14 cellular contexts compared by ENCODE assay signal in genomic region chr7:17370901-17371550, GRCh38.
A peak's percentile ranks its signal among the peaks of the same experiment; 100 is the strongest.
DNase-seq lines count a peak whose midpoint lies in the region; ATAC-seq and TF ChIP-seq lines count a peak whose summit lies in the region.
"Had no signal": no experiment of that assay in that cellular context is flagged by ENCODE, and none has a peak within 500 bp of the region (broad histone marks: within the 10 kb centered on the region; RNA-seq: fewer than 3 reads in every experiment).

No MANE protein-coding gene starts in this region.

- peaks cover 30% of the 10 kb centered on the region for H3K4me1 ChIP-seq in foreskin keratinocyte
- H3K4me1 ChIP-seq in transverse colon = peaks cover 0 to 17% (median 13%) of the 10 kb centered on the region in 4 donors
- H3K4me1 ChIP-seq: prostate gland had no signal

- H3K9me3 ChIP-seq in transverse colon = no peaks in the 10 kb centered on the region
- H3K9me3 ChIP-seq: prostate gland, uterus had no signal

- no peak overlapping the region for H3K4me3 ChIP-seq in transverse colon
- H3K4me3 ChIP-seq: prostate gland, uterus had no signal

- H3K27ac ChIP-seq in foreskin keratinocyte (peak overlapping the region; percentile 58), transverse colon (peak overlapping the region; percentile 45 to 69 (median 55))
- H3K27ac ChIP-seq: prostate gland, WERI-Rb-1 had no signal

- WGBS in transverse colon (ENCODE audit: low coverage in 1 of 2), 2 donors = 89 to 96% methylated on average over 3 of the region's 3 CpGs

- ATAC-seq in SK-N-SH treated with all-trans-retinoic acid at 6 μM for 48 hours (peak; percentile 31), foreskin keratinocyte (no peak), HG02798 (IDR thresholded peaks at IDR 0.05; ENCODE audit: poor library complexity, unreplicated experiment) (no peak), GM21423 (IDR thresholded peaks at IDR 0.05; ENCODE audit: unreplicated experiment) (no peak)
- no peak for ATAC-seq in activated CD8-positive, alpha-beta memory T cell treated with anti-CD3 and anti-CD28 coated beads, Interleukin-2, amount 10 ng/mL, durations not matched to agents 7 days and 5 days
- ATAC-seq: left colon had no signal

- H3K9me3 Mint-ChIP-seq in activated CD8-positive, alpha-beta memory T cell treated with anti-CD3 and anti-CD28 coated beads, Interleukin-2, amount 10 ng/mL, durations not matched to agents 7 days and 5 days (ENCODE audit: low read depth) = no peaks in the 10 kb centered on the region

- CTCF ChIA-PET in activated CD8-positive, alpha-beta memory T cell treated with anti-CD3 and anti-CD28 coated beads, Interleukin-2, amount 10 ng/mL, durations not matched to agents 7 days and 5 days (lab: Charles Lee) = no interaction called here

- TF ChIP-seq CTCF in foreskin keratinocyte (conservative IDR thresholded peaks at IDR 0.05) (no peak), transverse colon (IDR thresholded peaks at IDR 0.05) (no peak)

- no peak overlapping the region for H3K4me3 Mint-ChIP-seq in activated CD8-positive, alpha-beta memory T cell treated with anti-CD3 and anti-CD28 coated beads, Interleukin-2, amount 10 ng/mL, durations not matched to agents 7 days and 5 days

- no peak for TF ChIP-seq EP300 in transverse colon (IDR thresholded peaks at IDR 0.05; ENCODE audit: low read depth)

- in situ Hi-C loops in transverse colon (cut with MboI; ENCODE audit: low pct_ligation_motif_present in 1 of 4, low pct_unique_long_range_greater_than_20kb in 1 of 4, low sequenced_read_pairs in 3 of 4) = no loop called here

- no peak overlapping the region for H3K27ac Mint-ChIP-seq in activated CD8-positive, alpha-beta memory T cell treated with anti-CD3 and anti-CD28 coated beads, Interleukin-2, amount 10 ng/mL, durations not matched to agents 7 days and 5 days

- H3K36me3 ChIP-seq in transverse colon = no peaks in the 10 kb centered on the region
- H3K36me3 ChIP-seq: prostate gland, uterus, WERI-Rb-1 had no signal

- H3K27me3 ChIP-seq in foreskin keratinocyte (no peaks in the 10 kb centered on the region), transverse colon (no peaks in the 10 kb centered on the region)
- H3K27me3 ChIP-seq: uterus had no signal

- peak; percentile 17 for DNase-seq in HS-27A (ENCODE audit: low read depth)
- DNase-seq in foreskin keratinocyte = peak in 1 of 2 donors; percentile 20
- no peak for DNase-seq in transverse colon
- no peak for DNase-seq in activated CD8-positive, alpha-beta memory T cell treated with anti-CD3 and anti-CD28 coated beads, Interleukin-2, amount 10 ng/mL, durations not matched to agents 7 days and 5 days
- DNase-seq: activated T-cell treated with anti-CD3 and anti-CD28 coated beads, Interleukin-2, amount 50 U/mL, for 48 hours; caudate nucleus; left colon; NCI-H2029 treated with DMSO at 0.1 percent for 48 hours; uterus; WERI-Rb-1 had no signal

- H3K36me3 Mint-ChIP-seq in activated CD8-positive, alpha-beta memory T cell treated with anti-CD3 and anti-CD28 coated beads, Interleukin-2, amount 10 ng/mL, durations not matched to agents 7 days and 5 days = no peaks in the 10 kb centered on the region

- intact Hi-C loops in transverse colon (cut with DNase I; ENCODE audit: low total_unique reads) = no loop called here

- TF ChIP-seq POLR2A in transverse colon (IDR thresholded peaks at IDR 0.05) = no peak

- H3K27me3 Mint-ChIP-seq in activated CD8-positive, alpha-beta memory T cell treated with anti-CD3 and anti-CD28 coated beads, Interleukin-2, amount 10 ng/mL, durations not matched to agents 7 days and 5 days = no peaks in the 10 kb centered on the region

- H3K4me1 Mint-ChIP-seq in activated CD8-positive, alpha-beta memory T cell treated with anti-CD3 and anti-CD28 coated beads, Interleukin-2, amount 10 ng/mL, durations not matched to agents 7 days and 5 days = no peaks in the 10 kb centered on the region

TF ChIP-seq in SK-N-SH treated with all-trans-retinoic acid at 6 μM for 48 hours, 23 proteins besides CTCF, POLR2A, EP300 and RAD21:
- TF ChIP-seq, protein P1, sequence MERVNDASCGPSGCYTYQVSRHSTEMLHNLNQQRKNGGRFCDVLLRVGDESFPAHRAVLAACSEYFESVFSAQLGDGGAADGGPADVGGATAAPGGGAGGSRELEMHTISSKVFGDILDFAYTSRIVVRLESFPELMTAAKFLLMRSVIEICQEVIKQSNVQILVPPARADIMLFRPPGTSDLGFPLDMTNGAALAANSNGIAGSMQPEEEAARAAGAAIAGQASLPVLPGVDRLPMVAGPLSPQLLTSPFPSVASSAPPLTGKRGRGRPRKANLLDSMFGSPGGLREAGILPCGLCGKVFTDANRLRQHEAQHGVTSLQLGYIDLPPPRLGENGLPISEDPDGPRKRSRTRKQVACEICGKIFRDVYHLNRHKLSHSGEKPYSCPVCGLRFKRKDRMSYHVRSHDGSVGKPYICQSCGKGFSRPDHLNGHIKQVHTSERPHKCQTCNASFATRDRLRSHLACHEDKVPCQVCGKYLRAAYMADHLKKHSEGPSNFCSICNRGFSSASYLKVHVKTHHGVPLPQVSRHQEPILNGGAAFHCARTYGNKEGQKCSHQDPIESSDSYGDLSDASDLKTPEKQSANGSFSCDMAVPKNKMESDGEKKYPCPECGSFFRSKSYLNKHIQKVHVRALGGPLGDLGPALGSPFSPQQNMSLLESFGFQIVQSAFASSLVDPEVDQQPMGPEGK (CRISPR knock-in tag; IDR thresholded peaks at IDR 0.05; ENCODE audit: borderline replicate concordance) = no peak
- TF ChIP-seq, protein P2, sequence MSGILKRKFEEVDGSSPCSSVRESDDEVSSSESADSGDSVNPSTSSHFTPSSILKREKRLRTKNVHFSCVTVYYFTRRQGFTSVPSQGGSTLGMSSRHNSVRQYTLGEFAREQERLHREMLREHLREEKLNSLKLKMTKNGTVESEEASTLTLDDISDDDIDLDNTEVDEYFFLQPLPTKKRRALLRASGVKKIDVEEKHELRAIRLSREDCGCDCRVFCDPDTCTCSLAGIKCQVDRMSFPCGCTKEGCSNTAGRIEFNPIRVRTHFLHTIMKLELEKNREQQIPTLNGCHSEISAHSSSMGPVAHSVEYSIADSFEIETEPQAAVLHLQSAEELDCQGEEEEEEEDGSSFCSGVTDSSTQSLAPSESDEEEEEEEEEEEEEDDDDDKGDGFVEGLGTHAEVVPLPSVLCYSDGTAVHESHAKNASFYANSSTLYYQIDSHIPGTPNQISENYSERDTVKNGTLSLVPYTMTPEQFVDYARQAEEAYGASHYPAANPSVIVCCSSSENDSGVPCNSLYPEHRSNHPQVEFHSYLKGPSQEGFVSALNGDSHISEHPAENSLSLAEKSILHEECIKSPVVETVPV (CRISPR knock-in tag; IDR thresholded peaks at IDR 0.05) = no peak
- no peak for TF ChIP-seq BACH2 (CRISPR knock-in tag; IDR thresholded peaks at IDR 0.05; ENCODE audit: borderline replicate concordance)
- TF ChIP-seq ZNF565 (CRISPR knock-in tag; conservative IDR thresholded peaks at IDR 0.05; ENCODE audit: low read depth) = no peak
- TF ChIP-seq GLIS3 (CRISPR knock-in tag; IDR thresholded peaks at IDR 0.05) = no peak
- no peak for TF ChIP-seq CSDC2 (CRISPR knock-in tag; IDR thresholded peaks at IDR 0.05)
- TF ChIP-seq ZNF8 (CRISPR knock-in tag; IDR thresholded peaks at IDR 0.05) = no peak
- no peak for TF ChIP-seq PPARA (CRISPR knock-in tag; IDR thresholded peaks at IDR 0.05; ENCODE audit: borderline replicate concordance)
- TF ChIP-seq ZFP3 (CRISPR knock-in tag; IDR thresholded peaks at IDR 0.05) = no peak
- TF ChIP-seq TCF4 (CRISPR knock-in tag; IDR thresholded peaks at IDR 0.05; ENCODE audit: borderline replicate concordance) = no peak
